ENCODE assay signal across 1 cellular context in the genomic region with DNA sequence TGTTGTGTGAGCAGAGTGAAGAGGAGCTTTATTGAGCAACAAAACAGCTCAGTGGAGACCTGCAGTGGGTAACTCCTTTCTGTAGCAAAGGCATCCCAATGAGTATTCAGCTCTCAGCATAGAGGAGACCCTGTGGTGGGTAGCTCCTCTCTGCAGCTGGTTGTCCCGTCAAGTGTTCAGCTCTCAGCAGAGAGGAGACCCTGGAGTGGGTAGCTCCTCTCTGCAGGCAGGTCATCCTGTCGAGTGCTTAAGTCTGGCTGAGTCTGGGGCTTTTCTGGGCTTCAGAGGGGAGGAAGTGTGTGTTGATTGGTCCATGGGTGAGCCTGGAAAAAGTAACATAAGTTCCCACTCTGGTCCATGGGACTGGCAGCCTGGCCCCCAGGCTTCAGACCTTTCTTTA.
TF ChIP-seq lines count a peak whose summit lies in the region.

No MANE protein-coding gene starts in this region.

TF ChIP-seq in K562, 482 proteins besides CTCF, POLR2A, EP300 and RAD21:
- no peak for TF ChIP-seq PCBP2 (IDR thresholded peaks at IDR 0.05; ENCODE audit: low read depth, low read length, poor library complexity, severe bottlenecking)
- TF ChIP-seq CBX3 (IDR thresholded peaks at IDR 0.05; ENCODE audit: borderline replicate concordance in 1 of 2, low read length in 2 of 2), result peak in 1 of 2 experiments; percentile 73; a peak in 2 of 3 replicates
- no peak for TF ChIP-seq GTF2E2 (tag; IDR thresholded peaks at IDR 0.05)
- TF ChIP-seq JUNB (CRISPR knock-in tag; conservative IDR thresholded peaks at IDR 0.05), result no peak
- TF ChIP-seq KAT2B (IDR thresholded peaks at IDR 0.05; ENCODE audit: low read depth, low read length), result no peak
- TF ChIP-seq FOXP1 (CRISPR knock-in tag; IDR thresholded peaks at IDR 0.05), result no peak
- TF ChIP-seq, protein P1, sequence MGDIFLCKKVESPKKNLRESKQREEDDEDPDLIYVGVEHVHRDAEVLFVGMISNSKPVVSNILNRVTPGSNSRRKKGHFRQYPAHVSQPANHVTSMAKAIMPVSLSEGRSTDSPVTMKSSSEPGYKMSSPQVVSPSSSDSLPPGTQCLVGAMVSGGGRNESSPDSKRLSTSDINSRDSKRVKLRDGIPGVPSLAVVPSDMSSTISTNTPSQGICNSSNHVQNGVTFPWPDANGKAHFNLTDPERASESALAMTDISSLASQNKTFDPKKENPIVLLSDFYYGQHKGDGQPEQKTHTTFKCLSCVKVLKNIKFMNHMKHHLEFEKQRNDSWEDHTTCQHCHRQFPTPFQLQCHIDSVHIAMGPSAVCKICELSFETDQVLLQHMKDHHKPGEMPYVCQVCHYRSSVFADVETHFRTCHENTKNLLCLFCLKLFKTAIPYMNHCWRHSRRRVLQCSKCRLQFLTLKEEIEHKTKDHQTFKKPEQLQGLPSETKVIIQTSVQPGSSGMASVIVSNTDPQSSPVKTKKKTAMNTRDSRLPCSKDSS (IDR thresholded peaks at IDR 0.05; ENCODE audit: low read depth, partially characterized antibody), result peak; percentile 52
- TF ChIP-seq TARDBP (IDR thresholded peaks at IDR 0.05), result no peak
- no peak for TF ChIP-seq ZFP30 (CRISPR knock-in tag; IDR thresholded peaks at IDR 0.05; ENCODE audit: borderline replicate concordance)
- no peak for TF ChIP-seq BRF2 (IDR thresholded peaks at IDR 0.05; ENCODE audit: borderline replicate concordance, insufficient read depth, insufficient read length)
- no peak for TF ChIP-seq NCOA2 (IDR thresholded peaks at IDR 0.05; ENCODE audit: partially characterized antibody in 2 of 2)
- no peak for TF ChIP-seq ARID3B (CRISPR knock-in tag; IDR thresholded peaks at IDR 0.05; ENCODE audit: borderline replicate concordance)
- TF ChIP-seq TBP (optimal IDR thresholded peaks at IDR 0.05; ENCODE audit: low read depth, low read length), result no peak
- TF ChIP-seq ETS2 (tag; IDR thresholded peaks at IDR 0.05; ENCODE audit: borderline replicate concordance, poor library complexity, severe bottlenecking), result no peak
- TF ChIP-seq HOXB6 (CRISPR knock-in tag; IDR thresholded peaks at IDR 0.05; ENCODE audit: borderline replicate concordance), result no peak
- no peak for TF ChIP-seq ZNF785 (CRISPR knock-in tag; IDR thresholded peaks at IDR 0.05)
- no peak for TF ChIP-seq ETV6 (IDR thresholded peaks at IDR 0.05; ENCODE audit: borderline replicate concordance in 1 of 2, low read depth in 2 of 2, low read length in 1 of 2)
- no peak for TF ChIP-seq ETV6 (CRISPR knock-in tag; IDR thresholded peaks at IDR 0.05; ENCODE audit: borderline replicate concordance)
- no peak for TF ChIP-seq IRF2 (CRISPR knock-in tag; IDR thresholded peaks at IDR 0.05)
- TF ChIP-seq ZNF696 (CRISPR knock-in tag; conservative IDR thresholded peaks at IDR 0.05), result no peak
- TF ChIP-seq, protein P2, sequence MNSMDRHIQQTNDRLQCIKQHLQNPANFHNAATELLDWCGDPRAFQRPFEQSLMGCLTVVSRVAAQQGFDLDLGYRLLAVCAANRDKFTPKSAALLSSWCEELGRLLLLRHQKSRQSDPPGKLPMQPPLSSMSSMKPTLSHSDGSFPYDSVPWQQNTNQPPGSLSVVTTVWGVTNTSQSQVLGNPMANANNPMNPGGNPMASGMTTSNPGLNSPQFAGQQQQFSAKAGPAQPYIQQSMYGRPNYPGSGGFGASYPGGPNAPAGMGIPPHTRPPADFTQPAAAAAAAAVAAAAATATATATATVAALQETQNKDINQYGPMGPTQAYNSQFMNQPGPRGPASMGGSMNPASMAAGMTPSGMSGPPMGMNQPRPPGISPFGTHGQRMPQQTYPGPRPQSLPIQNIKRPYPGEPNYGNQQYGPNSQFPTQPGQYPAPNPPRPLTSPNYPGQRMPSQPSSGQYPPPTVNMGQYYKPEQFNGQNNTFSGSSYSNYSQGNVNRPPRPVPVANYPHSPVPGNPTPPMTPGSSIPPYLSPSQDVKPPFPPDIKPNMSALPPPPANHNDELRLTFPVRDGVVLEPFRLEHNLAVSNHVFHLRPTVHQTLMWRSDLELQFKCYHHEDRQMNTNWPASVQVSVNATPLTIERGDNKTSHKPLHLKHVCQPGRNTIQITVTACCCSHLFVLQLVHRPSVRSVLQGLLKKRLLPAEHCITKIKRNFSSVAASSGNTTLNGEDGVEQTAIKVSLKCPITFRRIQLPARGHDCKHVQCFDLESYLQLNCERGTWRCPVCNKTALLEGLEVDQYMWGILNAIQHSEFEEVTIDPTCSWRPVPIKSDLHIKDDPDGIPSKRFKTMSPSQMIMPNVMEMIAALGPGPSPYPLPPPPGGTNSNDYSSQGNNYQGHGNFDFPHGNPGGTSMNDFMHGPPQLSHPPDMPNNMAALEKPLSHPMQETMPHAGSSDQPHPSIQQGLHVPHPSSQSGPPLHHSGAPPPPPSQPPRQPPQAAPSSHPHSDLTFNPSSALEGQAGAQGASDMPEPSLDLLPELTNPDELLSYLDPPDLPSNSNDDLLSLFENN (IDR thresholded peaks at IDR 0.05; ENCODE audit: low read depth in 2 of 2, low read length in 2 of 2), result no peak
- TF ChIP-seq TRIM28 (IDR thresholded peaks at IDR 0.05), result peak; percentile 66; the same call in 1 of the 2 replicates
- no peak for TF ChIP-seq ZNF146 (CRISPR knock-in tag; IDR thresholded peaks at IDR 0.05; ENCODE audit: unreplicated experiment)
- no peak for TF ChIP-seq ZNF57 (CRISPR knock-in tag; IDR thresholded peaks at IDR 0.05)
- TF ChIP-seq MYBL2 (IDR thresholded peaks at IDR 0.05; ENCODE audit: low read depth), result no peak
- TF ChIP-seq MYBL2 (CRISPR knock-in tag; IDR thresholded peaks at IDR 0.05; ENCODE audit: borderline replicate concordance), result no peak
- TF ChIP-seq, protein P3, sequence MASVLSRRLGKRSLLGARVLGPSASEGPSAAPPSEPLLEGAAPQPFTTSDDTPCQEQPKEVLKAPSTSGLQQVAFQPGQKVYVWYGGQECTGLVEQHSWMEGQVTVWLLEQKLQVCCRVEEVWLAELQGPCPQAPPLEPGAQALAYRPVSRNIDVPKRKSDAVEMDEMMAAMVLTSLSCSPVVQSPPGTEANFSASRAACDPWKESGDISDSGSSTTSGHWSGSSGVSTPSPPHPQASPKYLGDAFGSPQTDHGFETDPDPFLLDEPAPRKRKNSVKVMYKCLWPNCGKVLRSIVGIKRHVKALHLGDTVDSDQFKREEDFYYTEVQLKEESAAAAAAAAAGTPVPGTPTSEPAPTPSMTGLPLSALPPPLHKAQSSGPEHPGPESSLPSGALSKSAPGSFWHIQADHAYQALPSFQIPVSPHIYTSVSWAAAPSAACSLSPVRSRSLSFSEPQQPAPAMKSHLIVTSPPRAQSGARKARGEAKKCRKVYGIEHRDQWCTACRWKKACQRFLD (CRISPR knock-in tag; IDR thresholded peaks at IDR 0.05), result no peak
- TF ChIP-seq PTTG1 (tag; IDR thresholded peaks at IDR 0.05; ENCODE audit: low read depth), result no peak
- TF ChIP-seq ZC3H11A (IDR thresholded peaks at IDR 0.05; ENCODE audit: low read depth, low read length), result no peak
- no peak for TF ChIP-seq MCM5 (IDR thresholded peaks at IDR 0.05; ENCODE audit: low read depth)
- TF ChIP-seq MECOM (CRISPR knock-in tag; IDR thresholded peaks at IDR 0.05), result no peak
- peak; percentile 71; the same call in 1 of the 2 replicates for TF ChIP-seq CBX1 (IDR thresholded peaks at IDR 0.05; ENCODE audit: low read depth)
- TF ChIP-seq ZFP36 (IDR thresholded peaks at IDR 0.05; ENCODE audit: low read depth, low read length, partially characterized antibody), result no peak
- TF ChIP-seq, protein P4, sequence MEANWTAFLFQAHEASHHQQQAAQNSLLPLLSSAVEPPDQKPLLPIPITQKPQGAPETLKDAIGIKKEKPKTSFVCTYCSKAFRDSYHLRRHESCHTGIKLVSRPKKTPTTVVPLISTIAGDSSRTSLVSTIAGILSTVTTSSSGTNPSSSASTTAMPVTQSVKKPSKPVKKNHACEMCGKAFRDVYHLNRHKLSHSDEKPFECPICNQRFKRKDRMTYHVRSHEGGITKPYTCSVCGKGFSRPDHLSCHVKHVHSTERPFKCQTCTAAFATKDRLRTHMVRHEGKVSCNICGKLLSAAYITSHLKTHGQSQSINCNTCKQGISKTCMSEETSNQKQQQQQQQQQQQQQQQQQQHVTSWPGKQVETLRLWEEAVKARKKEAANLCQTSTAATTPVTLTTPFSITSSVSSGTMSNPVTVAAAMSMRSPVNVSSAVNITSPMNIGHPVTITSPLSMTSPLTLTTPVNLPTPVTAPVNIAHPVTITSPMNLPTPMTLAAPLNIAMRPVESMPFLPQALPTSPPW (CRISPR knock-in tag; IDR thresholded peaks at IDR 0.05), result no peak
- no peak for TF ChIP-seq HSF4 (CRISPR knock-in tag; IDR thresholded peaks at IDR 0.05; ENCODE audit: borderline replicate concordance)
- TF ChIP-seq CBX5 (IDR thresholded peaks at IDR 0.05; ENCODE audit: borderline replicate concordance, low read depth), result peak; percentile 90
- no peak for TF ChIP-seq ZNF121 (CRISPR knock-in tag; conservative IDR thresholded peaks at IDR 0.05)
- 0 out of 4 replicates have a peak, but pooled peaks of 1 of the 2 experiments have one; percentile 16 for TF ChIP-seq TRIM24 (IDR thresholded peaks at IDR 0.05)
